Comparison of ENCODE assay signal across 8 cellular contexts in genomic region chr17:62965149-62965648, GRCh38. TPM values are rescaled to one million over a fixed set of nuclear protein-coding genes. Genes with fewer than 3 reads are reported as not detected.
A peak's percentile ranks its signal among the peaks of the same experiment; 100 is the strongest.
DNase-seq lines count a peak whose midpoint lies in the region; ATAC-seq, FAIRE-seq and TF ChIP-seq lines count a peak whose summit lies in the region.

No MANE protein-coding gene starts in this region.

- peak overlapping the region; percentile 65 for H3K4me3 ChIP-seq in fibroblast of villous mesenchyme (ENCODE audit: low read depth, low read length)
- peak overlapping the region in 4 of 8 donors; percentile 69 to 86 (median 75) for H3K4me3 ChIP-seq in spleen

- peak; percentile 55 to 67 for DNase-seq in activated CD4-positive, alpha-beta T cell treated with anti-CD3 and anti-CD28 coated beads, Interleukin-2, amount 50 U/mL, for 48 hours
- no peak for DNase-seq in fibroblast of villous mesenchyme (ENCODE audit: low read depth)
- DNase-seq in spleen = no peak
- no peak for DNase-seq in omental fat pad (ENCODE audit: low spot score)
- DNase-seq in D721Med (ENCODE audit: insufficient read length, low spot score) = no peak

- no peaks in the 10 kb centered on the region for H3K9me3 ChIP-seq in spleen

- no peak for TF ChIP-seq CTCF in fibroblast of villous mesenchyme (IDR thresholded peaks at IDR 0.05; ENCODE audit: insufficient read depth, low read depth, low read length)
- TF ChIP-seq CTCF in spleen (IDR thresholded peaks at IDR 0.05 in 8 of 11, conservative IDR thresholded peaks at IDR 0.05 in 3 of 11) = no peak
- no peak for TF ChIP-seq CTCF in omental fat pad (IDR thresholded peaks at IDR 0.05)
- TF ChIP-seq CTCF in D721Med (IDR thresholded peaks at IDR 0.05; ENCODE audit: insufficient read depth, missing control alignments) = no peak

- no peak for TF ChIP-seq POLR2A in spleen (IDR thresholded peaks at IDR 0.05)

- intact Hi-C loops in spleen (cut with DNase I; ENCODE audit: low total_unique reads) = no loop called here

- 73 to 87% (median 77%) methylated on average over 19 of the region's 19 CpGs for WGBS in spleen, 5 donors

- no peak for FAIRE-seq in D721Med (lab: Jason Lieb, UNC)

- peaks cover 9 to 35% (median 26%) of the 10 kb centered on the region in 6 donors for H3K4me1 ChIP-seq in spleen

- H3K27me3 ChIP-seq in spleen (replicated peaks in 1 of 7) = peaks cover 0 to 8% (median 0%) of the 10 kb centered on the region in 7 donors

- ATAC-seq in HG02884 (IDR thresholded peaks at IDR 0.05; ENCODE audit: unreplicated experiment) = peak; percentile 3
- no peak for ATAC-seq in omental fat pad (ENCODE audit: low FRiP score)
- ATAC-seq in GM19455 (IDR thresholded peaks at IDR 0.05; ENCODE audit: unreplicated experiment) = no peak
- ATAC-seq in HG03439 (IDR thresholded peaks at IDR 0.05; ENCODE audit: unreplicated experiment) = no peak

- H3K27ac ChIP-seq in spleen = peak overlapping the region; percentile 67 to 93 (median 81)

- no peaks in the 10 kb centered on the region for H3K36me3 ChIP-seq in spleen

RNA-seq across cellular contexts. Expression of gene TANC2, which starts 0.8 kb away (rescaled TPM):
- total RNA-seq in fibroblast of villous mesenchyme = 35.1 and 40.2 TPM in 2 replicates
- total RNA-seq in spleen = 10 to 100 TPM in 6 of 7 donors, 1 to 10 TPM in 1; 8.2 to 35.8 (median 23.8) TPM
- under 1 TPM; 0.47 to 0.90 (median 0.63) TPM for polyA plus RNA-seq in spleen
- total RNA-seq in omental fat pad = 10 to 100 TPM; 14.3 to 34.3 (median 28.3) TPM

Comparison
In these comparisons a context has a peak if more than half of its experiments do, and no peak if none do; other contexts are left out.
1. DNase-seq: peak in activated CD4-positive, alpha-beta T cell treated with anti-CD3 and anti-CD28 coated beads, Interleukin-2, amount 50 U/mL, for 48 hours (2 of 2); none in fibroblast of villous mesenchyme (single experiment), spleen (single experiment), omental fat pad (single experiment) and D721Med (single experiment).